Comparison of ENCODE assay signal across 8 cellular contexts in genomic region chr4:23915459-23916132, GRCh38. TPM values are rescaled to one million over a fixed set of nuclear protein-coding genes. Genes with fewer than 3 reads are reported as not detected.
"Had no signal": no experiment of that assay in that cellular context is flagged by ENCODE, and none has a peak within 500 bp of the region (broad histone marks: within the 10 kb centered on the region; RNA-seq: fewer than 3 reads in every experiment).

No MANE protein-coding gene starts in this region.

- H3K9me3 ChIP-seq: HAP-1 had no signal

- H3K36me3 ChIP-seq: HAP-1 had no signal

- DNase-seq: GM23248, GOT3, H7, HFFc6, IMR-90 had no signal

- ATAC-seq: HCT116 had no signal

- H3K27ac ChIP-seq: GM23248, HL-60 had no signal

- H3K4me1 ChIP-seq: HAP-1 had no signal

- H3K4me3 ChIP-seq: GM23248, HAP-1 had no signal

RNA-seq across cellular contexts. Expression of gene PPARGC1A, which starts 25.7 kb away (rescaled TPM):
- total RNA-seq: GM23248, HFFc6 had no signal
- polyA plus RNA-seq: GM23248 had no signal
